14 cellular contexts compared by ENCODE assay signal in the genomic region with DNA sequence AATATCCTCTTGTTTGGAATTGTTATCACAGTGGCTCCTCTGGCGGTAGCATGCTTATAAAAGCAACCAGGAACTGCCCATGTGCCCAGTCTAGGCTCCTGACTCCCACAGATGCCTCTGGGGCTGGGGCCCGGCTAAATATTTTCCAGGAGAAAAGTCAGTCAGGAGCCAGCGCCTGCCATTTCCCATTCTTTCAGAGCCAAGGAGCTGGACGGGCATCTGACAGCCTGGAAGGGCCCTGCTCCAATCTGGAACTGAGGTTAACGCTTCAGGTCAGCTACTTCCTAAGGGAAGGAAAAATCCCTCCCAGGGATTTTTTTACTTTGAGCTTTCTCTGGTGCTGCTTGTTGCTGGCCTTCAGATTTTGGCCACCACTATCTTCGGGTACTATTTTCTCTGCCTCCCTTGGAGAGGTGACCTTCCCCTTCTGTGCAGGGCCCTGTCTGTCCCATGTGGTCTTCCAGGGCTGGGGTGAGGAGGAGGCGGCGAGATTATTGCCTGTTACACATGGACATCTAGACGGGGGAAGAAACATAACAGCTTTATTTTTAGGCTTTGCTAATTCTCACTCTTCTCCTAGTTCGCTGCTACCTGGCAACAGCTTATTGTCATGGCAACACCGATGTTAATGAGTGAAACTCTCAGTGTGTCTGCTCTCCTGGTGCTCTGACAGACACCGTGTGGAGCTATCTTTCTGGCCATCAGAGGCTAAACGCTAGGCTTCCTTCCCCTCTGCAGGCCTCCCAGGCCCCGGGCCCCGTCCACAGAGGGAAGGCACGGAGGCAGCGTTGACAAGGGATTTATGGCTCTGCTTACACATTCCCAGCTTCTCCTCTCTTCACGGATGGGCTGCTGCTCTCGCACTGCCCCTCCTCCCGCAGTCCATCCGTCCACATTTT.
DNase-seq lines count a peak whose midpoint lies in the region; ATAC-seq, FAIRE-seq and TF ChIP-seq lines count a peak whose summit lies in the region.
"Had no signal": no experiment of that assay in that cellular context is flagged by ENCODE, and none has a peak within 500 bp of the region (broad histone marks: within the 10 kb centered on the region; RNA-seq: fewer than 3 reads in every experiment).

No MANE protein-coding gene starts in this region.

- DNase-seq in IMR-90 (no peak), WERI-Rb-1 (peak; percentile 31), left cardiac atrium (no peak), pancreas (no peak), mucosa of descending colon (no peak)
- no peak for DNase-seq in activated T-cell treated with anti-CD3 and anti-CD28 coated beads, Interleukin-2, amount 50 U/mL, for 4 hours
- no peak for DNase-seq in activated CD8-positive, alpha-beta memory T cell treated with anti-CD3 and anti-CD28 coated beads, Interleukin-2, amount 10 ng/mL, durations not matched to agents 7 days and 5 days
- DNase-seq: activated CD4-positive, alpha-beta T cell treated with anti-CD3 and anti-CD28 coated beads for 36 hours; activated naive CD4-positive, alpha-beta T cell treated with anti-CD3 and anti-CD28 coated beads, Interleukin-2, amount 10 ng/mL, durations not matched to agents 7 days and 5 days; CD4-positive, alpha-beta T cell; MV-4-11 had no signal

- peak overlapping the region; percentile 18 for H2AFZ ChIP-seq in IMR-90 (replicated peaks; ENCODE audit: low read length, poor library complexity)

- no peak overlapping the region for H4K91ac ChIP-seq in IMR-90 (ENCODE audit: insufficient read depth, low read depth, low read length)

- H3K4me3 Mint-ChIP-seq in activated T-cell treated with anti-CD3 and anti-CD28 coated beads, Interleukin-2, amount 50 U/mL, for 4 hours = no peak overlapping the region
- H3K4me3 Mint-ChIP-seq in activated CD8-positive, alpha-beta memory T cell treated with anti-CD3 and anti-CD28 coated beads, Interleukin-2, amount 10 ng/mL, durations not matched to agents 7 days and 5 days = no peak overlapping the region
- H3K4me3 Mint-ChIP-seq: activated CD4-positive, alpha-beta T cell treated with anti-CD3 and anti-CD28 coated beads for 36 hours; activated naive CD4-positive, alpha-beta T cell treated with anti-CD3 and anti-CD28 coated beads, Interleukin-2, amount 10 ng/mL, durations not matched to agents 7 days and 5 days; CD4-positive, alpha-beta T cell had no signal

- TF ChIP-seq POLR2A in IMR-90 (IDR thresholded peaks at IDR 0.05; ENCODE audit: low read depth, low read length) = no peak

- no peak overlapping the region for H3K18ac ChIP-seq in IMR-90 (ENCODE audit: low read depth, low read length)

- intact Hi-C loops in IMR-90 (cut with micrococcal nuclease) = no loop called here
- intact Hi-C loops in left cardiac atrium (cut with DNase I) = no loop called here
- intact Hi-C loops in pancreas (cut with DNase I) = no loop called here
- intact Hi-C loops in mucosa of descending colon (cut with DNase I, micrococcal nuclease) = no loop called here

- H3K4me1 ChIP-seq in IMR-90 (ENCODE audit: control insufficient read depth, insufficient read depth, low read length) (peaks cover 16% of the 10 kb centered on the region), pancreas (no peaks in the 10 kb centered on the region), mucosa of descending colon (ENCODE audit: low read depth) (no peaks in the 10 kb centered on the region)

- no peak overlapping the region for H2BK5ac ChIP-seq in IMR-90 (ENCODE audit: low read depth, low read length, poor library complexity, severe bottlenecking)

- H3K23ac ChIP-seq in IMR-90 (ENCODE audit: low read depth, low read length) = no peak overlapping the region

- H2BK20ac ChIP-seq in IMR-90 (ENCODE audit: low read depth, low read length) = no peak overlapping the region

- no peak overlapping the region for H3K4me2 ChIP-seq in IMR-90 (ENCODE audit: low read depth, low read length)

- H3K36me3 ChIP-seq in IMR-90 (ENCODE audit: control insufficient read depth, insufficient read depth, low read length) = peaks cover 3% of the 10 kb centered on the region; the same call in 1 of the 2 replicates
- H3K36me3 ChIP-seq in WERI-Rb-1 = no peaks in the 10 kb centered on the region
- no peaks in the 10 kb centered on the region for H3K36me3 ChIP-seq in pancreas
- no peaks in the 10 kb centered on the region for H3K36me3 ChIP-seq in mucosa of descending colon (ENCODE audit: low read depth)

- no peak overlapping the region for H3K56ac ChIP-seq in IMR-90 (ENCODE audit: extremely low read depth, insufficient read depth, low read length)

- H2BK15ac ChIP-seq in IMR-90 (ENCODE audit: low read depth, low read length) = 0 out of 3 replicates have a peak overlapping the region, but pooled peaks have one; percentile 12

- H3K9me3 ChIP-seq in IMR-90 (ENCODE audit: control insufficient read depth, insufficient read depth, low read length) = no peaks in the 10 kb centered on the region
- H3K9me3 ChIP-seq in WERI-Rb-1 (ENCODE audit: severe bottlenecking) = no peaks in the 10 kb centered on the region
- H3K9me3 ChIP-seq in pancreas = no peaks in the 10 kb centered on the region
- no peaks in the 10 kb centered on the region for H3K9me3 ChIP-seq in mucosa of descending colon

- H2BK120ac ChIP-seq in IMR-90 (ENCODE audit: low read depth, low read length) = no peak overlapping the region

- no peaks in the 10 kb centered on the region for H3K9me3 Mint-ChIP-seq in activated T-cell treated with anti-CD3 and anti-CD28 coated beads, Interleukin-2, amount 50 U/mL, for 4 hours
- no peaks in the 10 kb centered on the region for H3K9me3 Mint-ChIP-seq in activated CD8-positive, alpha-beta memory T cell treated with anti-CD3 and anti-CD28 coated beads, Interleukin-2, amount 10 ng/mL, durations not matched to agents 7 days and 5 days (ENCODE audit: low read depth)
- H3K9me3 Mint-ChIP-seq: activated naive CD4-positive, alpha-beta T cell treated with anti-CD3 and anti-CD28 coated beads, Interleukin-2, amount 10 ng/mL, durations not matched to agents 7 days and 5 days; CD4-positive, alpha-beta T cell had no signal

- no peak overlapping the region for H3K27ac Mint-ChIP-seq in activated CD8-positive, alpha-beta memory T cell treated with anti-CD3 and anti-CD28 coated beads, Interleukin-2, amount 10 ng/mL, durations not matched to agents 7 days and 5 days
- H3K27ac Mint-ChIP-seq: activated CD4-positive, alpha-beta T cell treated with anti-CD3 and anti-CD28 coated beads for 36 hours; activated naive CD4-positive, alpha-beta T cell treated with anti-CD3 and anti-CD28 coated beads, Interleukin-2, amount 10 ng/mL, durations not matched to agents 7 days and 5 days; CD4-positive, alpha-beta T cell had no signal

- TF ChIP-seq CTCF in IMR-90 (conservative IDR thresholded peaks at IDR 0.05; ENCODE audit: low read depth, low read length) (no peak), WERI-Rb-1 (IDR thresholded peaks at IDR 0.05; ENCODE audit: low read depth, low read length) (no peak), pancreas (IDR thresholded peaks at IDR 0.05) (no peak), mucosa of descending colon (IDR thresholded peaks at IDR 0.05) (no peak)

- H3K4me3 ChIP-seq in IMR-90 (ENCODE audit: insufficient read depth, low read depth, low read length) = no peak overlapping the region
- H3K4me3 ChIP-seq in WERI-Rb-1 (ENCODE audit: low read depth, low read length) = no peak overlapping the region
- no peak overlapping the region for H3K4me3 ChIP-seq in pancreas
- H3K4me3 ChIP-seq in mucosa of descending colon = no peak overlapping the region

- no peaks in the 10 kb centered on the region for H4K20me1 ChIP-seq in IMR-90 (ENCODE audit: insufficient read depth, low read length)

- H2AK9ac ChIP-seq in IMR-90 (replicated peaks; ENCODE audit: low read depth, low read length, poor library complexity) = peak overlapping the region; percentile 33

- no peak overlapping the region for H4K5ac ChIP-seq in IMR-90 (ENCODE audit: low read depth, low read length)

- no peak overlapping the region for H3K9ac ChIP-seq in IMR-90 (ENCODE audit: low read depth, low read length)

- H3K36me3 Mint-ChIP-seq in activated T-cell treated with anti-CD3 and anti-CD28 coated beads, Interleukin-2, amount 50 U/mL, for 4 hours (ENCODE audit: insufficient read depth) = no peaks in the 10 kb centered on the region
- H3K36me3 Mint-ChIP-seq in activated CD8-positive, alpha-beta memory T cell treated with anti-CD3 and anti-CD28 coated beads, Interleukin-2, amount 10 ng/mL, durations not matched to agents 7 days and 5 days = no peaks in the 10 kb centered on the region
- H3K36me3 Mint-ChIP-seq: activated naive CD4-positive, alpha-beta T cell treated with anti-CD3 and anti-CD28 coated beads, Interleukin-2, amount 10 ng/mL, durations not matched to agents 7 days and 5 days had no signal

- H2AK5ac ChIP-seq in IMR-90 (ENCODE audit: low read depth, low read length) = 0 out of 2 replicates have a peak overlapping the region, but pooled peaks have one; percentile 4

- BruUV-seq in IMR-90 (replicated peaks; lab: Mats Ljungman, UMichigan) = no TSS peak

- no peak overlapping the region for H3K27ac ChIP-seq in IMR-90 (ENCODE audit: insufficient read depth, low read length)
- H3K27ac ChIP-seq in WERI-Rb-1 = no peak overlapping the region
- H3K27ac ChIP-seq in pancreas = no peak overlapping the region

- no peaks in the 10 kb centered on the region; the same call in none of the 2 replicates for H3K9me1 ChIP-seq in IMR-90 (ENCODE audit: insufficient read depth, low read length)

- H3K4ac ChIP-seq in IMR-90 (ENCODE audit: low read depth, low read length) = no peak overlapping the region; the same call in 1 of the 2 replicates

- dilution Hi-C loops in IMR-90 (cut with HindIII; ENCODE audit: low sequenced_read_pairs, unreplicated experiment) = no loop called here

- no peak for TF ChIP-seq RAD21 in IMR-90 (IDR thresholded peaks at IDR 0.05; ENCODE audit: low read length)

- H3K27me3 ChIP-seq in IMR-90 (ENCODE audit: control insufficient read depth, insufficient read depth, low read length) (no peaks in the 10 kb centered on the region), WERI-Rb-1 (ENCODE audit: insufficient read depth, low read depth, severe bottlenecking) (no peaks in the 10 kb centered on the region), pancreas (no peaks in the 10 kb centered on the region)

- WGBS in IMR-90 (ENCODE audit: extremely low coverage in 2 of 2, insufficient read length in 1 of 2), 2 experiments = 55% methylated on average over 17 of the region's 21 CpGs; no CpG with 5 or more reads in 1 of the 2 experiments
- WGBS in pancreas, 2 donors = 41 to 46% methylated on average over 21 of the region's 21 CpGs

- ATAC-seq in IMR-90 (ENCODE audit: low read depth) = no peak
- peak; percentile 52 to 67 for ATAC-seq in left cardiac atrium
- peak in 3 of 4 donors; percentile 42 to 85 (median 82) for ATAC-seq in pancreas
- no peak for ATAC-seq in mucosa of descending colon
- no peak for ATAC-seq in HG02973 (IDR thresholded peaks at IDR 0.05; ENCODE audit: unreplicated experiment)
- no peak for ATAC-seq in activated T-cell treated with anti-CD3 and anti-CD28 coated beads, Interleukin-2, amount 50 U/mL, for 4 hours
- no peak for ATAC-seq in activated CD8-positive, alpha-beta memory T cell treated with anti-CD3 and anti-CD28 coated beads, Interleukin-2, amount 10 ng/mL, durations not matched to agents 7 days and 5 days
- ATAC-seq: activated CD4-positive, alpha-beta T cell treated with anti-CD3 and anti-CD28 coated beads for 36 hours had no signal

- no peak overlapping the region for H3K14ac ChIP-seq in IMR-90 (replicated peaks; ENCODE audit: low read depth, low read length)

- peaks cover 0 to 6% of the 10 kb centered on the region in 2 experiments; a peak in 1 of 4 replicates for H3K79me1 ChIP-seq in IMR-90 (ENCODE audit: low read depth in 1 of 2, low read length in 2 of 2)

- peaks cover 11% of the 10 kb centered on the region for H3K27me3 Mint-ChIP-seq in activated T-cell treated with anti-CD3 and anti-CD28 coated beads, Interleukin-2, amount 50 U/mL, for 4 hours (ENCODE audit: low read depth)
- H3K27me3 Mint-ChIP-seq in activated CD8-positive, alpha-beta memory T cell treated with anti-CD3 and anti-CD28 coated beads, Interleukin-2, amount 10 ng/mL, durations not matched to agents 7 days and 5 days = peaks cover 13% of the 10 kb centered on the region
- H3K27me3 Mint-ChIP-seq: activated CD4-positive, alpha-beta T cell treated with anti-CD3 and anti-CD28 coated beads for 36 hours had no signal

- H4K8ac ChIP-seq in IMR-90 (ENCODE audit: low read depth in 2 of 2, low read length in 2 of 2) = no peak overlapping the region

- POLR2A ChIA-PET in IMR-90 (lab: Charles Lee; ENCODE audit: unreplicated experiment) = no interaction called here

- no peaks in the 10 kb centered on the region for H3K4me1 Mint-ChIP-seq in activated T-cell treated with anti-CD3 and anti-CD28 coated beads, Interleukin-2, amount 50 U/mL, for 4 hours (ENCODE audit: low read depth)
- H3K4me1 Mint-ChIP-seq in activated CD8-positive, alpha-beta memory T cell treated with anti-CD3 and anti-CD28 coated beads, Interleukin-2, amount 10 ng/mL, durations not matched to agents 7 days and 5 days = no peaks in the 10 kb centered on the region
- H3K4me1 Mint-ChIP-seq: activated CD4-positive, alpha-beta T cell treated with anti-CD3 and anti-CD28 coated beads for 36 hours; activated naive CD4-positive, alpha-beta T cell treated with anti-CD3 and anti-CD28 coated beads, Interleukin-2, amount 10 ng/mL, durations not matched to agents 7 days and 5 days had no signal

- CTCF ChIA-PET in IMR-90 (lab: Yijun Ruan, JAX) = no interaction called here
- CTCF ChIA-PET in activated CD8-positive, alpha-beta memory T cell treated with anti-CD3 and anti-CD28 coated beads, Interleukin-2, amount 10 ng/mL, durations not matched to agents 7 days and 5 days (lab: Charles Lee) = no interaction called here

- FAIRE-seq in pancreas (lab: Jason Lieb, UNC) = no peak
- FAIRE-seq: GM12891, keratinocyte had no signal

- in situ Hi-C loops in IMR-90 (cut with MboI; ENCODE audit: low sequenced_read_pairs) = no loop called here

Comparison
In these comparisons a context has a peak if more than half of its experiments do, and no peak if none do; other contexts are left out.
1. ATAC-seq: peak in left cardiac atrium (2 of 2) and pancreas (3 of 4); none in IMR-90 (single experiment), mucosa of descending colon (single experiment), HG02973 (single experiment), activated T-cell treated with anti-CD3 and anti-CD28 coated beads, Interleukin-2, amount 50 U/mL, for 4 hours (0 of 2) and activated CD8-positive, alpha-beta memory T cell treated with anti-CD3 and anti-CD28 coated beads, Interleukin-2, amount 10 ng/mL, durations not matched to agents 7 days and 5 days (single experiment).